ENCODE assay signal across 10 cellular contexts in genomic region chr17:40035162-40035559, GRCh38. TPM values are rescaled to one million over a fixed set of nuclear protein-coding genes. Genes with fewer than 3 reads are reported as not detected.
DNase-seq lines count a peak whose midpoint lies in the region; ATAC-seq and TF ChIP-seq lines count a peak whose summit lies in the region.
"Had no signal": no experiment of that assay in that cellular context is flagged by ENCODE, and none has a peak within 500 bp of the region (broad histone marks: within the 10 kb centered on the region; RNA-seq: fewer than 3 reads in every experiment).

No MANE protein-coding gene starts in this region.

- H3K4me1 Mint-ChIP-seq in nephron, result peaks cover 11% of the 10 kb centered on the region
- H3K4me1 Mint-ChIP-seq in T-helper 2 cell treated with Interferon-gamma antibody and Interleukin-4, amounts not matched to agents 5 μg/mL and 100 μg/mL, for 36 hours (ENCODE audit: low read depth), result no peaks in the 10 kb centered on the region

- H3K27ac Mint-ChIP-seq in nephron, result no peak overlapping the region
- no peak overlapping the region for H3K27ac Mint-ChIP-seq in T-helper 2 cell treated with Interferon-gamma antibody and Interleukin-4, amounts not matched to agents 5 μg/mL and 100 μg/mL, for 36 hours

- DNase-seq in Daoy (ENCODE audit: low read depth) (peak; percentile 58), body of pancreas (peak in 1 of 4 donors; percentile 31), RKO (ENCODE audit: low spot score) (no peak), kidney tubule cell (ENCODE audit: low spot score) (no peak), NCI-H187 treated with DMSO at 0.1 percent for 48 hours (lab: John Stamatoyannopoulos, UW) (no peak)
- no peak for DNase-seq in T-helper 2 cell treated with Interferon-gamma antibody and Interleukin-4, amounts not matched to agents 5 μg/mL and 100 μg/mL, for 36 hours (ENCODE audit: low spot score)
- DNase-seq: tibial artery had no signal

- H3K27me3 ChIP-seq in KMS-11 (ENCODE audit: insufficient read depth, low read depth) (no peaks in the 10 kb centered on the region), body of pancreas (no peaks in the 10 kb centered on the region)
- H3K27me3 ChIP-seq: tibial artery had no signal

- H3K4me2 ChIP-seq in KMS-11, result no peak overlapping the region

- TF ChIP-seq POLR2A in body of pancreas (IDR thresholded peaks at IDR 0.05), result no peak

- TF ChIP-seq CTCF in KMS-11 (conservative IDR thresholded peaks at IDR 0.05; ENCODE audit: low read depth, low read length) (peak; percentile 42), body of pancreas (IDR thresholded peaks at IDR 0.05) (peak in 6 of 7 experiments; percentile 17 to 37 (median 30)), nephron (IDR thresholded peaks at IDR 0.05; ENCODE audit: unreplicated experiment in 3 of 3) (peak; percentile 38 to 68 (median 51))

- H3K36me3 Mint-ChIP-seq in nephron (ENCODE audit: low read depth), result peaks cover 46% of the 10 kb centered on the region
- peaks cover 19% of the 10 kb centered on the region for H3K36me3 Mint-ChIP-seq in T-helper 2 cell treated with Interferon-gamma antibody and Interleukin-4, amounts not matched to agents 5 μg/mL and 100 μg/mL, for 36 hours (ENCODE audit: low read depth)

- H3K4me1 ChIP-seq in KMS-11 (ENCODE audit: low read depth, poor library complexity, severe bottlenecking), result no peaks in the 10 kb centered on the region
- H3K4me1 ChIP-seq in body of pancreas, result peaks cover 60% of the 10 kb centered on the region

- no peak overlapping the region for H3K4me3 Mint-ChIP-seq in nephron
- no peak overlapping the region for H3K4me3 Mint-ChIP-seq in T-helper 2 cell treated with Interferon-gamma antibody and Interleukin-4, amounts not matched to agents 5 μg/mL and 100 μg/mL, for 36 hours

- H3K36me3 ChIP-seq in KMS-11 (ENCODE audit: insufficient read depth) (no peaks in the 10 kb centered on the region), body of pancreas (replicated peaks in 1 of 2; ENCODE audit: insufficient read depth in 1 of 2, low read depth in 2 of 2) (no peaks in the 10 kb centered on the region)

- no peak overlapping the region for H2AFZ ChIP-seq in KMS-11 (ENCODE audit: low read depth)

- no peaks in the 10 kb centered on the region for H4K20me1 ChIP-seq in KMS-11 (ENCODE audit: insufficient read depth)

- WGBS in body of pancreas, 2 donors, result 35 to 48% methylated on average over 4 to 12 of the region's 12 CpGs

- H3K9me3 Mint-ChIP-seq in nephron, result no peaks in the 10 kb centered on the region
- no peaks in the 10 kb centered on the region for H3K9me3 Mint-ChIP-seq in T-helper 2 cell treated with Interferon-gamma antibody and Interleukin-4, amounts not matched to agents 5 μg/mL and 100 μg/mL, for 36 hours

- H3K27ac ChIP-seq in KMS-11 (no peak overlapping the region), body of pancreas (no peak overlapping the region)
- H3K27ac ChIP-seq: tibial artery had no signal

- H3K9ac ChIP-seq in KMS-11, result no peak overlapping the region

- H3K27me3 Mint-ChIP-seq in nephron (ENCODE audit: low read depth), result no peaks in the 10 kb centered on the region
- H3K27me3 Mint-ChIP-seq in T-helper 2 cell treated with Interferon-gamma antibody and Interleukin-4, amounts not matched to agents 5 μg/mL and 100 μg/mL, for 36 hours (ENCODE audit: low read depth), result no peaks in the 10 kb centered on the region

- H3K9me3 ChIP-seq in body of pancreas, result no peaks in the 10 kb centered on the region
- H3K9me3 ChIP-seq: tibial artery had no signal

- no peak for ATAC-seq in body of pancreas

- no peaks in the 10 kb centered on the region for H3K79me2 ChIP-seq in KMS-11 (ENCODE audit: insufficient read depth, low read depth)

- intact Hi-C loops in body of pancreas (cut with DNase I), result no loop called here

- no peak overlapping the region for H3K4me3 ChIP-seq in KMS-11 (IDR thresholded peaks at IDR 0.05; ENCODE audit: insufficient read depth, low read depth, low read length)
- H3K4me3 ChIP-seq in body of pancreas, result no peak overlapping the region
- H3K4me3 ChIP-seq: tibial artery had no signal

RNA-seq across cellular contexts. Expression of gene MED24, which starts 19.0 kb away (rescaled TPM):
- 31.8 and 39.2 TPM in 2 replicates for total RNA-seq in Daoy (2014; rRNA removed; shearing (Covaris generic))
- 10 to 100 TPM; 34.9 to 38.7 TPM for total RNA-seq in body of pancreas

RNA-seq across cellular contexts. Expression of gene CSF3, which starts 19.9 kb away (rescaled TPM):
- total RNA-seq in Daoy (2014; rRNA removed; shearing (Covaris generic)), result 0.29 TPM in 1 of 2 replicates, not detected in the other
- total RNA-seq in body of pancreas, result 1 to 10 TPM in 1 of 2 donors, under 1 TPM in 1; 0.78 to 1.6 TPM
- total RNA-seq: mononuclear cell had no signal

RNA-seq across cellular contexts. Expression of gene THRA, which starts 27.6 kb away (rescaled TPM):
- 4.4 and 7.7 TPM in 2 replicates for total RNA-seq in Daoy (2014; rRNA removed; shearing (Covaris generic))
- 10 to 100 TPM; 37.9 to 61.6 TPM for total RNA-seq in body of pancreas

RNA-seq across cellular contexts. Expression of gene PSMD3, which starts 54.6 kb away (rescaled TPM):
- 146 and 185 TPM in 2 replicates for total RNA-seq in Daoy (2014; rRNA removed; shearing (Covaris generic))
- 10 to 100 TPM; 39.6 to 40.2 TPM for total RNA-seq in body of pancreas
